8 cellular contexts compared by ENCODE assay signal in the genomic region with DNA sequence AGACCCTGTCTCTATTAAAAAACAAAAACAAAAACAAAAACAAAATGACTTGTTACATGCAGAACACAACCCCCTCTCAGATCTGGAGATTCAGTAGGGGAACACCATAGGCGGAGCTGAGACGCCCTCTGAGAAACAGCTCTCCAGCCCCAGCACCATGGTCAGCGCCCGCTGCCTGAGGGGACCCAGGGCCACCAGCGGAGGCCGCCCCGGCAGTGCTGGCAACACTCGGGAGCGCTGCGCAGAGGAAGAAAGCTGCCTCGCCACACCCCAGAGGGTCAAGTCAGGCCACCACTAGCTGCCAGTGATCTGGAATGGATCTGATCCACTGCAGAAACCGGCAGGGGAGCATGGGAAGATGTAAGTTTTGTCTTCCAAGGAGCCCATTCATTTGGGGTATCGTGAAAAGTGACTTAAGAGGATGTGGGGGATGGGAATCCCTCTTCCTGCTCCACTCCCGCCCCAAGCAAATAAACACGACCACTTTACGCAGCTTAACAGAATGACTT. TPM values are rescaled to one million over a fixed set of nuclear protein-coding genes. Genes with fewer than 3 reads are reported as not detected.
A peak's percentile ranks its signal among the peaks of the same experiment; 100 is the strongest.
DNase-seq lines count a peak whose midpoint lies in the region; TF ChIP-seq lines count a peak whose summit lies in the region.

No MANE protein-coding gene starts in this region.

- H3K4me3 ChIP-seq in iPS-15b (ENCODE audit: low read depth, low read length) (peak overlapping the region; percentile 37), breast epithelium (peak overlapping the region in 1 of 3 donors; percentile 64)

- peaks cover 24% of the 10 kb centered on the region for H3K4me1 Mint-ChIP-seq in activated naive CD4-positive, alpha-beta T cell treated with anti-CD3 and anti-CD28 coated beads for 36 hours (ENCODE audit: low read depth)

- peaks cover 24% of the 10 kb centered on the region for H3K27me3 ChIP-seq in iPS-15b (ENCODE audit: control insufficient read depth, insufficient read depth, low read length)
- peaks cover 4 to 76% of the 10 kb centered on the region in 2 donors for H3K27me3 ChIP-seq in breast epithelium

- CTCF ChIA-PET in activated naive CD4-positive, alpha-beta T cell treated with anti-CD3 and anti-CD28 coated beads for 36 hours (lab: Charles Lee), result interaction anchor here (1.0 to 2.3 kb wide), 3 partner anchors 10 to 174 kb away, joined by 3 to 8 read pairs (median 5); no protein-coding TSS in a partner anchor

- peaks cover 71% of the 10 kb centered on the region for H3K27me3 Mint-ChIP-seq in activated naive CD4-positive, alpha-beta T cell treated with anti-CD3 and anti-CD28 coated beads for 36 hours (ENCODE audit: low read depth)

- no peak overlapping the region for H3K27ac ChIP-seq in breast epithelium

- no peak for TF ChIP-seq POLR2A in breast epithelium (IDR thresholded peaks at IDR 0.05)

- no peak for TF ChIP-seq CTCF in breast epithelium (IDR thresholded peaks at IDR 0.05)

- no peaks in the 10 kb centered on the region for H3K9me3 Mint-ChIP-seq in activated naive CD4-positive, alpha-beta T cell treated with anti-CD3 and anti-CD28 coated beads for 36 hours

- H3K9ac ChIP-seq in iPS-15b (ENCODE audit: low read depth, low read length), result no peak overlapping the region

- peak overlapping the region; percentile 59 for H3K4me3 Mint-ChIP-seq in activated naive CD4-positive, alpha-beta T cell treated with anti-CD3 and anti-CD28 coated beads for 36 hours

- intact Hi-C loops in activated naive CD4-positive, alpha-beta T cell treated with anti-CD3 and anti-CD28 coated beads for 36 hours (cut with micrococcal nuclease), result no loop called here
- intact Hi-C loops in breast epithelium (cut with DNase I; ENCODE audit: low total_unique reads), result no loop called here

- no peaks in the 10 kb centered on the region for H3K36me3 Mint-ChIP-seq in activated naive CD4-positive, alpha-beta T cell treated with anti-CD3 and anti-CD28 coated beads for 36 hours (ENCODE audit: low read depth)

- H3K27ac Mint-ChIP-seq in activated naive CD4-positive, alpha-beta T cell treated with anti-CD3 and anti-CD28 coated beads for 36 hours, result no peak overlapping the region

- H3K4me1 ChIP-seq in iPS-15b (ENCODE audit: control insufficient read depth, insufficient read depth, low read length) (no peaks in the 10 kb centered on the region), breast epithelium (peaks cover 6 to 16% of the 10 kb centered on the region in 2 donors)

- H3K36me3 ChIP-seq in iPS-15b (ENCODE audit: control insufficient read depth, insufficient read depth, low read length) (no peaks in the 10 kb centered on the region), breast epithelium (no peaks in the 10 kb centered on the region)

- peak; percentile 48 for DNase-seq in LHCN-M2 (ENCODE audit: low read depth)
- peak; percentile 67 for DNase-seq in activated naive CD4-positive, alpha-beta T cell treated with anti-CD3 and anti-CD28 coated beads for 36 hours
- DNase-seq in stimulated activated CD8-positive, alpha-beta memory T cell treated with anti-CD3 and anti-CD28 coated beads, Interleukin-4, amount 100 ng/mL, for 24 hours (ENCODE audit: low read depth), result peak; percentile 15
- no peak for DNase-seq in breast epithelium (ENCODE audit: low spot score in 2 of 2)
- no peak for DNase-seq in NCI-H2081 treated with DMSO at 0.1 percent for 48 hours (lab: John Stamatoyannopoulos, UW)
- no peak for DNase-seq in NCI-H187 (lab: John Stamatoyannopoulos, UW)
- no peak for DNase-seq in SKM-1 (lab: John Stamatoyannopoulos, UW; ENCODE audit: unreplicated experiment)

- H3K9me3 ChIP-seq in iPS-15b (ENCODE audit: control insufficient read depth, insufficient read depth, low read length) (no peaks in the 10 kb centered on the region), breast epithelium (no peaks in the 10 kb centered on the region)

RNA-seq across cellular contexts. Expression of gene ACTA1, which starts 3.1 kb away (rescaled TPM):
- total RNA-seq in LHCN-M2 (2014; rRNA removed) (0.34 TPM in 1 of 2 replicates, not detected in the other), breast epithelium (under 1 TPM in 1 of 3 donors, not detected in 2; 0.33 TPM)
- polyA plus RNA-seq in LHCN-M2 (2012), result not detected
- total RNA-seq in activated naive CD4-positive, alpha-beta T cell treated with anti-CD3 and anti-CD28 coated beads for 36 hours, result not detected

Comparison
In these comparisons a context has a peak if more than half of its experiments do, and no peak if none do; other contexts are left out.
1. DNase-seq: peak in LHCN-M2 (single experiment), activated naive CD4-positive, alpha-beta T cell treated with anti-CD3 and anti-CD28 coated beads for 36 hours (single experiment) and stimulated activated CD8-positive, alpha-beta memory T cell treated with anti-CD3 and anti-CD28 coated beads, Interleukin-4, amount 100 ng/mL, for 24 hours (single experiment); none in breast epithelium (0 of 2), NCI-H2081 treated with DMSO at 0.1 percent for 48 hours (single experiment), NCI-H187 (0 of 2) and SKM-1 (single experiment).